ENCODE assay signal across 11 cellular contexts in the genomic region with DNA sequence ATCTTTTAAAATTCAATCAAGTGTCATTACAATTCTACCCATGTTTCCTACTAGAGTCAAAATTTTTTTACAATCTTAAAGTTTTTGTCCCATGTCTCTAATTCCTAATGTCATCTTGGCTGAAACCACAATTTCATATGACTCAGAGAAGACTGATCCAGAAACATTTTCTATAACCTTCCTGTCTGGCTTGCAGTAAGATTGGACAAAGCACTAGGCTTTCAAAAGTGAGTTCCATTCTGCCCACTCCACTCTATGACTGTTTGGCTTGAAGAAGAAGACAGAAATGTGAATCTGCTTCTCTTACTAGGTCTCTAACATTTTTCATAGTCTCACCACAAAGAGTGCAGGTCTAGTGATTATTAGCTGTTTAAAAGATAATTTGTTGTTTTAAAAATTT.
DNase-seq lines count a peak whose midpoint lies in the region; ATAC-seq, FAIRE-seq and TF ChIP-seq lines count a peak whose summit lies in the region.
"Had no signal": no experiment of that assay in that cellular context is flagged by ENCODE, and none has a peak within 500 bp of the region (broad histone marks: within the 10 kb centered on the region; RNA-seq: fewer than 3 reads in every experiment).

No MANE protein-coding gene starts in this region.

- H3K9me3 ChIP-seq in GM23248 (ENCODE audit: low read depth), result no peaks in the 10 kb centered on the region
- H3K9me3 ChIP-seq in keratinocyte (ENCODE audit: control insufficient read depth, low read depth, low read length), result no peaks in the 10 kb centered on the region

- H3F3A ChIP-seq in GM23248 (ENCODE audit: insufficient read depth), result peaks cover 89% of the 10 kb centered on the region

- dilution Hi-C loops in keratinocyte (cut with MboI; ENCODE audit: extremely low pct_ligation_motif_present, low sequenced_read_pairs), result no loop called here

- POLR2A ChIA-PET in activated CD8-positive, alpha-beta T cell treated with anti-CD3 and anti-CD28 coated beads, Interleukin-2, amount 10 ng/mL, durations not matched to agents 7 days and 5 days (lab: Charles Lee), result no interaction called here

- no peak overlapping the region for H3K4me3 ChIP-seq in AG09309 (ENCODE audit: control insufficient read depth, low read depth, low read length)
- no peak overlapping the region for H3K4me3 ChIP-seq in GM23248
- H3K4me3 ChIP-seq in keratinocyte (ENCODE audit: control insufficient read depth in 2 of 3, extremely low read depth in 1 of 3, insufficient read depth in 2 of 3, low read depth in 1 of 3, low read length in 3 of 3), result no peak overlapping the region
- H3K4me3 ChIP-seq: coronary artery had no signal

- FAIRE-seq in keratinocyte (lab: Jason Lieb, UNC), result peak; percentile 68

- H4K20me1 ChIP-seq in GM23248 (ENCODE audit: insufficient read depth), result peaks cover 19% of the 10 kb centered on the region; the same call in 1 of the 2 replicates
- no peaks in the 10 kb centered on the region for H4K20me1 ChIP-seq in keratinocyte (ENCODE audit: control insufficient read depth, extremely low read depth, insufficient read depth, low read length)

- H3K9me3 Mint-ChIP-seq in activated T-helper 2 cell treated with anti-CD3 and anti-CD28 coated beads, Interferon-gamma antibody, Interleukin-2, Interleukin-4, amounts not matched to agents 10 μg/mL and 5 μg/mL and 100 μg/mL, durations not matched to agents 14 hours and 24 hours and 36 hours, result no peaks in the 10 kb centered on the region
- no peaks in the 10 kb centered on the region for H3K9me3 Mint-ChIP-seq in activated CD8-positive, alpha-beta T cell treated with anti-CD3 and anti-CD28 coated beads, Interleukin-2, amount 10 ng/mL, durations not matched to agents 7 days and 5 days (ENCODE audit: insufficient read depth)

- CTCF ChIA-PET in activated CD8-positive, alpha-beta T cell treated with anti-CD3 and anti-CD28 coated beads, Interleukin-2, amount 10 ng/mL, durations not matched to agents 7 days and 5 days (lab: Charles Lee), result no interaction called here

- intact Hi-C loops in activated T-helper 2 cell treated with anti-CD3 and anti-CD28 coated beads, Interferon-gamma antibody, Interleukin-2, Interleukin-4, amounts not matched to agents 10 μg/mL and 5 μg/mL and 100 μg/mL, durations not matched to agents 14 hours and 24 hours and 36 hours (cut with micrococcal nuclease), result loop anchor here (5.0 kb wide), 2 partner anchors 38 to 513 kb away; no protein-coding TSS in a partner anchor

- H3K9ac ChIP-seq in GM23248 (peak overlapping the region; percentile 44; the same call in 1 of the 2 replicates), keratinocyte (ENCODE audit: control insufficient read depth, extremely low read depth, insufficient read depth, low read length) (no peak overlapping the region)

- ATAC-seq in GM18520 (IDR thresholded peaks at IDR 0.05; ENCODE audit: unreplicated experiment) (no peak), HG02610 (IDR thresholded peaks at IDR 0.05; ENCODE audit: unreplicated experiment) (no peak), HG02763 (IDR thresholded peaks at IDR 0.05; ENCODE audit: unreplicated experiment) (no peak)
- ATAC-seq in activated CD8-positive, alpha-beta T cell treated with anti-CD3 and anti-CD28 coated beads, Interleukin-2, amount 10 ng/mL, durations not matched to agents 7 days and 5 days, result no peak

- peak overlapping the region; percentile 63 for H3K27ac Mint-ChIP-seq in activated T-helper 2 cell treated with anti-CD3 and anti-CD28 coated beads, Interferon-gamma antibody, Interleukin-2, Interleukin-4, amounts not matched to agents 10 μg/mL and 5 μg/mL and 100 μg/mL, durations not matched to agents 14 hours and 24 hours and 36 hours
- H3K27ac Mint-ChIP-seq in activated CD8-positive, alpha-beta T cell treated with anti-CD3 and anti-CD28 coated beads, Interleukin-2, amount 10 ng/mL, durations not matched to agents 7 days and 5 days, result no peak overlapping the region

- peaks cover 28% of the 10 kb centered on the region for H3K36me3 ChIP-seq in GM23248 (ENCODE audit: low read depth)
- peaks cover 0 to 13% of the 10 kb centered on the region in 2 experiments for H3K36me3 ChIP-seq in keratinocyte (ENCODE audit: control insufficient read depth in 2 of 2, extremely low read depth in 1 of 2, insufficient read depth in 2 of 2, low read length in 2 of 2)

- in situ Hi-C loops in GM23248 (cut with MboI), result no loop called here

- H3K79me2 ChIP-seq in GM23248 (ENCODE audit: insufficient read depth), result peaks cover 99% of the 10 kb centered on the region
- peaks cover 58% of the 10 kb centered on the region for H3K79me2 ChIP-seq in keratinocyte (ENCODE audit: control insufficient read depth, insufficient read depth, low read length)

- H3K27ac ChIP-seq in GM23248 (peak overlapping the region; percentile 79), keratinocyte (ENCODE audit: control insufficient read depth, insufficient read depth, low read length) (peak overlapping the region; percentile 8)

- no peak for TF ChIP-seq CTCF in AG09309 (IDR thresholded peaks at IDR 0.05; ENCODE audit: control insufficient read depth, insufficient read depth, low read depth, low read length, missing control alignments)
- no peak for TF ChIP-seq CTCF in keratinocyte (optimal IDR thresholded peaks at IDR 0.05 in 1 of 3, IDR thresholded peaks at IDR 0.05 in 1 of 3, conservative IDR thresholded peaks at IDR 0.05 in 1 of 3; ENCODE audit: extremely low read depth in 1 of 3, insufficient read depth in 2 of 3, low read length in 3 of 3)

- DNase-seq in AG09309 (ENCODE audit: low read depth) (peak; percentile 46), GM23248 (peak; percentile 92), keratinocyte (ENCODE audit: low read depth, low spot score) (no peak)
- DNase-seq in activated T-helper 2 cell treated with anti-CD3 and anti-CD28 coated beads, Interferon-gamma antibody, Interleukin-2, Interleukin-4, amounts not matched to agents 10 μg/mL and 5 μg/mL and 100 μg/mL, durations not matched to agents 14 hours and 24 hours and 36 hours (ENCODE audit: low spot score), result no peak
- no peak for DNase-seq in activated CD8-positive, alpha-beta T cell treated with anti-CD3 and anti-CD28 coated beads, Interleukin-2, amount 10 ng/mL, durations not matched to agents 7 days and 5 days
- DNase-seq: activated CD4-positive, alpha-beta T cell treated with anti-CD3 and anti-CD28 coated beads, Interleukin-2, amount 50 U/mL, for 1 hour; stimulated activated CD4-positive, alpha-beta T cell treated with anti-CD3 and anti-CD28 coated beads, Interleukin-2, amount 100 ng/mL, for 24 hours had no signal

- no peaks in the 10 kb centered on the region for H3K27me3 ChIP-seq in GM23248 (replicated peaks; ENCODE audit: insufficient read depth)
- H3K27me3 ChIP-seq in keratinocyte (ENCODE audit: control insufficient read depth, extremely low read depth, insufficient read depth, low read length), result no peaks in the 10 kb centered on the region

- no peaks in the 10 kb centered on the region for H3K9me1 ChIP-seq in keratinocyte (ENCODE audit: control insufficient read depth, extremely low read depth, insufficient read depth, low read length)

- H2AFZ ChIP-seq in GM23248 (no peak overlapping the region), keratinocyte (ENCODE audit: control insufficient read depth, low read length) (no peak overlapping the region)

- H3K27me3 Mint-ChIP-seq in activated T-helper 2 cell treated with anti-CD3 and anti-CD28 coated beads, Interferon-gamma antibody, Interleukin-2, Interleukin-4, amounts not matched to agents 10 μg/mL and 5 μg/mL and 100 μg/mL, durations not matched to agents 14 hours and 24 hours and 36 hours (ENCODE audit: low read depth), result no peaks in the 10 kb centered on the region
- H3K27me3 Mint-ChIP-seq in activated CD8-positive, alpha-beta T cell treated with anti-CD3 and anti-CD28 coated beads, Interleukin-2, amount 10 ng/mL, durations not matched to agents 7 days and 5 days (ENCODE audit: low read depth), result no peaks in the 10 kb centered on the region

- peaks cover 32% of the 10 kb centered on the region for H3K4me1 Mint-ChIP-seq in activated T-helper 2 cell treated with anti-CD3 and anti-CD28 coated beads, Interferon-gamma antibody, Interleukin-2, Interleukin-4, amounts not matched to agents 10 μg/mL and 5 μg/mL and 100 μg/mL, durations not matched to agents 14 hours and 24 hours and 36 hours (ENCODE audit: low read depth)
- peaks cover 12% of the 10 kb centered on the region for H3K4me1 Mint-ChIP-seq in activated CD8-positive, alpha-beta T cell treated with anti-CD3 and anti-CD28 coated beads, Interleukin-2, amount 10 ng/mL, durations not matched to agents 7 days and 5 days (ENCODE audit: low read depth)

- peaks cover 56% of the 10 kb centered on the region for H3K36me3 Mint-ChIP-seq in activated T-helper 2 cell treated with anti-CD3 and anti-CD28 coated beads, Interferon-gamma antibody, Interleukin-2, Interleukin-4, amounts not matched to agents 10 μg/mL and 5 μg/mL and 100 μg/mL, durations not matched to agents 14 hours and 24 hours and 36 hours (ENCODE audit: low read depth)
- peaks cover 51% of the 10 kb centered on the region for H3K36me3 Mint-ChIP-seq in activated CD8-positive, alpha-beta T cell treated with anti-CD3 and anti-CD28 coated beads, Interleukin-2, amount 10 ng/mL, durations not matched to agents 7 days and 5 days (ENCODE audit: low read depth)

- peaks cover 90% of the 10 kb centered on the region for H3K4me1 ChIP-seq in GM23248 (ENCODE audit: insufficient read depth)
- H3K4me1 ChIP-seq in keratinocyte (ENCODE audit: control insufficient read depth, extremely low read depth, insufficient read depth, low read length), result peaks cover 64% of the 10 kb centered on the region

- peak overlapping the region; percentile 55 for H3K4me2 ChIP-seq in GM23248 (ENCODE audit: unreplicated experiment)
- peak overlapping the region; percentile 7 for H3K4me2 ChIP-seq in keratinocyte (ENCODE audit: control insufficient read depth, extremely low read depth, insufficient read depth, low read depth, low read length)

- no peaks in the 10 kb centered on the region for H3K9me2 ChIP-seq in GM23248 (ENCODE audit: insufficient read depth)

- no peak overlapping the region for H3K4me3 Mint-ChIP-seq in activated T-helper 2 cell treated with anti-CD3 and anti-CD28 coated beads, Interferon-gamma antibody, Interleukin-2, Interleukin-4, amounts not matched to agents 10 μg/mL and 5 μg/mL and 100 μg/mL, durations not matched to agents 14 hours and 24 hours and 36 hours (ENCODE audit: low read depth)
- no peak overlapping the region for H3K4me3 Mint-ChIP-seq in activated CD8-positive, alpha-beta T cell treated with anti-CD3 and anti-CD28 coated beads, Interleukin-2, amount 10 ng/mL, durations not matched to agents 7 days and 5 days

Comparison
In these comparisons a context has a peak if more than half of its experiments do, and no peak if none do; other contexts are left out.
1. DNase-seq: peak in AG09309 (single experiment) and GM23248 (single experiment); none in activated T-helper 2 cell treated with anti-CD3 and anti-CD28 coated beads, Interferon-gamma antibody, Interleukin-2, Interleukin-4, amounts not matched to agents 10 μg/mL and 5 μg/mL and 100 μg/mL, durations not matched to agents 14 hours and 24 hours and 36 hours (single experiment), keratinocyte (single experiment) and activated CD8-positive, alpha-beta T cell treated with anti-CD3 and anti-CD28 coated beads, Interleukin-2, amount 10 ng/mL, durations not matched to agents 7 days and 5 days (single experiment).